In genomic region chr2:31219131-31219969, GRCh38 we compare ENCODE assay signal across 9 cellular contexts. TPM values are rescaled to one million over a fixed set of nuclear protein-coding genes. Genes with fewer than 3 reads are reported as not detected.
A peak's percentile ranks its signal among the peaks of the same experiment; 100 is the strongest.
DNase-seq lines count a peak whose midpoint lies in the region; ATAC-seq lines count a peak whose summit lies in the region.
"Had no signal": no experiment of that assay in that cellular context is flagged by ENCODE, and none has a peak within 500 bp of the region (broad histone marks: within the 10 kb centered on the region; RNA-seq: fewer than 3 reads in every experiment).

No MANE protein-coding gene starts in this region.

- DNase-seq in NOMO-1 treated with DMSO at 0.1 percent for 48 hours (lab: John Stamatoyannopoulos, UW; ENCODE audit: unreplicated experiment), result peak; percentile 85
- DNase-seq in renal cortical epithelial cell (ENCODE audit: low read depth), result peak; percentile 79
- DNase-seq in stimulated activated CD4-positive, alpha-beta T cell treated with anti-CD3 and anti-CD28 coated beads, Interleukin-15, amount 100 ng/mL, for 24 hours, result no peak
- DNase-seq in NCI-H1436 treated with DMSO at 0.1 percent for 48 hours (lab: John Stamatoyannopoulos, UW), result no peak
- DNase-seq in NCI-H146 (lab: John Stamatoyannopoulos, UW), result no peak
- DNase-seq in activated CD4-positive, alpha-beta T cell treated with anti-CD3 and anti-CD28 coated beads for 36 hours, result no peak

- ATAC-seq in GM19043 (IDR thresholded peaks at IDR 0.05; ENCODE audit: low read depth, unreplicated experiment) (peak; percentile 69), HG02840 (IDR thresholded peaks at IDR 0.05; ENCODE audit: low FRiP score, unreplicated experiment) (peak; percentile 75)
- no peak for ATAC-seq in activated CD4-positive, alpha-beta T cell treated with anti-CD3 and anti-CD28 coated beads for 36 hours

- no peak overlapping the region for H3K27ac Mint-ChIP-seq in activated CD4-positive, alpha-beta T cell treated with anti-CD3 and anti-CD28 coated beads for 36 hours

- peaks cover 13% of the 10 kb centered on the region for H3K4me1 Mint-ChIP-seq in activated CD4-positive, alpha-beta T cell treated with anti-CD3 and anti-CD28 coated beads for 36 hours
- H3K4me1 Mint-ChIP-seq: neural crest cell had no signal

- no peak overlapping the region for H3K4me3 Mint-ChIP-seq in activated CD4-positive, alpha-beta T cell treated with anti-CD3 and anti-CD28 coated beads for 36 hours
- H3K4me3 Mint-ChIP-seq: neural crest cell had no signal

- CTCF ChIA-PET in activated CD4-positive, alpha-beta T cell treated with anti-CD3 and anti-CD28 coated beads for 36 hours (lab: Charles Lee), result no interaction called here

- POLR2A ChIA-PET in activated CD4-positive, alpha-beta T cell treated with anti-CD3 and anti-CD28 coated beads for 36 hours (lab: Charles Lee), result no interaction called here

- no peaks in the 10 kb centered on the region for H3K9me3 Mint-ChIP-seq in activated CD4-positive, alpha-beta T cell treated with anti-CD3 and anti-CD28 coated beads for 36 hours (ENCODE audit: low read depth)
- H3K9me3 Mint-ChIP-seq: neural crest cell had no signal

- intact Hi-C loops in activated CD4-positive, alpha-beta T cell treated with anti-CD3 and anti-CD28 coated beads for 36 hours (cut with DNase I, micrococcal nuclease), result no loop called here

- H3K36me3 Mint-ChIP-seq in activated CD4-positive, alpha-beta T cell treated with anti-CD3 and anti-CD28 coated beads for 36 hours (ENCODE audit: low read depth), result no peaks in the 10 kb centered on the region

- H3K27me3 Mint-ChIP-seq in activated CD4-positive, alpha-beta T cell treated with anti-CD3 and anti-CD28 coated beads for 36 hours, result peaks cover 10% of the 10 kb centered on the region

RNA-seq across cellular contexts. Expression of gene CAPN14, which starts 2.0 kb away (rescaled TPM):
- total RNA-seq in renal cortical epithelial cell, result 0.20 and 1.6 TPM in 2 replicates
- total RNA-seq in activated CD4-positive, alpha-beta T cell treated with anti-CD3 and anti-CD28 coated beads for 36 hours, result under 1 TPM; 0.51 to 0.64 TPM

RNA-seq across cellular contexts. Expression of gene EHD3, which starts 14.6 kb away (rescaled TPM):
- total RNA-seq in renal cortical epithelial cell, result 5.4 and 9.5 TPM in 2 replicates
- total RNA-seq in activated CD4-positive, alpha-beta T cell treated with anti-CD3 and anti-CD28 coated beads for 36 hours, result 1 to 10 TPM; 1.4 to 1.6 TPM

Comparison
In these comparisons a context has a peak if more than half of its experiments do, and no peak if none do; other contexts are left out.
1. DNase-seq: peak in NOMO-1 treated with DMSO at 0.1 percent for 48 hours (single experiment) and renal cortical epithelial cell (single experiment); none in stimulated activated CD4-positive, alpha-beta T cell treated with anti-CD3 and anti-CD28 coated beads, Interleukin-15, amount 100 ng/mL, for 24 hours (single experiment), NCI-H1436 treated with DMSO at 0.1 percent for 48 hours (single experiment), NCI-H146 (single experiment) and activated CD4-positive, alpha-beta T cell treated with anti-CD3 and anti-CD28 coated beads for 36 hours (single experiment).